10 cellular contexts compared by ENCODE assay signal in the genomic region with DNA sequence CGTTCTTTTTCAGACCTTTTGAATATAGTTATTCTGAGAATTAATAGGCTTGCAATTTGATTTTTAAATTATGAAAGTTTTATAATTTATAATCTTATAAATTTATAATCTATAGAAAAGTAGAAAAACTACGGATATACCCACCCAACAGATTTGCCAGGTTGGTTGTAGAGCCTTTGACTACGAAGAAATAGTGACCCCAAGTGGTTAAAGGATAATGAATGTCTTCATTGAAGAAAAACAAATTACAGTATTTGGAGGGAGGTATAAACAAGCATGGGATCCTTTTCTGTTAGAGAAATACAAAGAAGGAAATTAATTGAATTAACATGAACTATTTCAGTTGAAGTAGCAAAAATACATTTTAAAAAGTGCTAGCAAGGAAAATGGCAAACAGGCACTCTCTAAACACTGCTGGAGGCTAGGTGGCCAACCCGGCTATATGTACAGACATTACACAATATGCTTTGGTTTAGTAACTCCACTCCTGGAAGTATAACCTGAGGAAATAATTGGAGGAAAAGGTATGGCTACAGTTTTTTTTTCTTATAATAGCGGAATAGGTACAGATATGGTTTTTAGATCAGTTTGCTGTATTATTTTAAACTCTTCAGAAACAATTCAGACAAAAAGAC.
DNase-seq lines count a peak whose midpoint lies in the region; ATAC-seq, FAIRE-seq and TF ChIP-seq lines count a peak whose summit lies in the region.
"Had no signal": no experiment of that assay in that cellular context is flagged by ENCODE, and none has a peak within 500 bp of the region (broad histone marks: within the 10 kb centered on the region; RNA-seq: fewer than 3 reads in every experiment).

No MANE protein-coding gene starts in this region.

- peaks cover 11% of the 10 kb centered on the region for H3K4me1 Mint-ChIP-seq in astrocyte (ENCODE audit: low read depth, unreplicated experiment)

- no peaks in the 10 kb centered on the region for H3K9me3 ChIP-seq in GM23248 (ENCODE audit: low read depth)
- H3K9me3 ChIP-seq in astrocyte (ENCODE audit: insufficient read depth, low read depth, low read length) = no peaks in the 10 kb centered on the region

- in situ Hi-C loops in GM23248 (cut with MboI) = no loop called here

- H3K27me3 Mint-ChIP-seq in astrocyte (ENCODE audit: low read depth, unreplicated experiment) = no peaks in the 10 kb centered on the region

- no peak for FAIRE-seq in astrocyte (lab: Jason Lieb, UNC)

- H3K4me1 ChIP-seq in GM23248 (ENCODE audit: insufficient read depth) = no peaks in the 10 kb centered on the region; the same call in 1 of the 2 replicates
- no peaks in the 10 kb centered on the region for H3K4me1 ChIP-seq in astrocyte (ENCODE audit: insufficient read depth, low read length)

- peaks cover 4% of the 10 kb centered on the region; the same call in 1 of the 2 replicates for H3K36me3 ChIP-seq in GM23248 (ENCODE audit: low read depth)
- H3K36me3 ChIP-seq in astrocyte (ENCODE audit: insufficient read depth, low read length) = peaks cover 5% of the 10 kb centered on the region

- H3K27me3 ChIP-seq in GM23248 (replicated peaks; ENCODE audit: insufficient read depth) = no peaks in the 10 kb centered on the region
- H3K27me3 ChIP-seq in astrocyte (ENCODE audit: insufficient read depth, low read length) = no peaks in the 10 kb centered on the region

- H3K27ac ChIP-seq in GM23248 (no peak overlapping the region), astrocyte (ENCODE audit: low read depth, low read length) (no peak overlapping the region)
- H3K27ac ChIP-seq: epithelial cell of prostate had no signal

- H3K79me2 ChIP-seq in GM23248 (ENCODE audit: insufficient read depth) = no peaks in the 10 kb centered on the region; the same call in 1 of the 2 replicates
- no peaks in the 10 kb centered on the region for H3K79me2 ChIP-seq in astrocyte (ENCODE audit: insufficient read depth, low read length)

- WGBS in GM23248 (ENCODE audit: low coverage in 1 of 2, low lambda C conversion rate in 2 of 2, missing lambda C conversion rate in 2 of 2), 2 experiments = 63 to 65% methylated on average over 5 of the region's 5 CpGs

- TF ChIP-seq CTCF in AG10803 (conservative IDR thresholded peaks at IDR 0.05; ENCODE audit: low read length) (peak; percentile 51), astrocyte (IDR thresholded peaks at IDR 0.05; ENCODE audit: insufficient read depth, low read depth, low read length) (peak; percentile 12)

- H4K20me1 ChIP-seq in GM23248 (ENCODE audit: insufficient read depth) (no peaks in the 10 kb centered on the region), astrocyte (ENCODE audit: insufficient read depth, low read length) (peaks cover 4% of the 10 kb centered on the region)

- H3K4me2 ChIP-seq in GM23248 (ENCODE audit: unreplicated experiment) = no peak overlapping the region
- no peak overlapping the region for H3K4me2 ChIP-seq in astrocyte (ENCODE audit: low read length)

- DNase-seq in AG10803 (ENCODE audit: low read depth) (peak; percentile 28), GM23248 (peak; percentile 45), astrocyte (ENCODE audit: low read depth) (no peak), kidney glomerular epithelial cell (lab: John Stamatoyannopoulos, UW) (peak; percentile 5), UCSD-AML1 (lab: John Stamatoyannopoulos, UW; ENCODE audit: unreplicated experiment) (no peak)
- DNase-seq: activated CD4-positive, CD25-positive, alpha-beta regulatory T cell treated with anti-CD3 and anti-CD28 coated beads, Interleukin-2, amount 50 U/mL, for 72 hours had no signal

- peaks cover 3% of the 10 kb centered on the region for H3K36me3 Mint-ChIP-seq in astrocyte (ENCODE audit: low read depth, unreplicated experiment)

- no peak overlapping the region for H3K27ac Mint-ChIP-seq in astrocyte (ENCODE audit: unreplicated experiment)

- no peak overlapping the region for H3K4me3 ChIP-seq in AG10803 (ENCODE audit: low read length)
- no peak overlapping the region for H3K4me3 ChIP-seq in GM23248
- H3K4me3 ChIP-seq in astrocyte (ENCODE audit: insufficient read depth, low read depth, low read length) = no peak overlapping the region

- no peaks in the 10 kb centered on the region for H3F3A ChIP-seq in GM23248 (ENCODE audit: insufficient read depth)

- ATAC-seq in HG02623 (IDR thresholded peaks at IDR 0.05; ENCODE audit: unreplicated experiment) (no peak), GM19467 (IDR thresholded peaks at IDR 0.05; ENCODE audit: unreplicated experiment) (no peak), GM19324 (IDR thresholded peaks at IDR 0.05; ENCODE audit: low FRiP score, unreplicated experiment) (no peak)

- H3K9me3 Mint-ChIP-seq in astrocyte (ENCODE audit: unreplicated experiment) = no peaks in the 10 kb centered on the region

- H3K9ac ChIP-seq in GM23248 (no peak overlapping the region), astrocyte (ENCODE audit: low read length) (no peak overlapping the region)

- no peak overlapping the region for H3K4me3 Mint-ChIP-seq in astrocyte (ENCODE audit: unreplicated experiment)

- H2AFZ ChIP-seq in GM23248 = no peak overlapping the region
- H2AFZ ChIP-seq in astrocyte (ENCODE audit: low read depth, low read length) = no peak overlapping the region

- H3K9me2 ChIP-seq in GM23248 (ENCODE audit: insufficient read depth) = no peaks in the 10 kb centered on the region

Comparison
In these comparisons a context has a peak if more than half of its experiments do, and no peak if none do; other contexts are left out.
1. DNase-seq: peak in AG10803 (single experiment), GM23248 (single experiment) and kidney glomerular epithelial cell (single experiment); none in astrocyte (single experiment) and UCSD-AML1 (single experiment).